22 cellular contexts compared by ENCODE assay signal in genomic region chr10:131832056-131832685, GRCh38.
"Had no signal": no experiment of that assay in that cellular context is flagged by ENCODE, and none has a peak within 500 bp of the region (broad histone marks: within the 10 kb centered on the region; RNA-seq: fewer than 3 reads in every experiment).

No MANE protein-coding gene starts in this region.

- H3K4me1 Mint-ChIP-seq: activated CD4-positive, alpha-beta memory T cell treated with anti-CD3 and anti-CD28 coated beads, Interleukin-2, amount 10 ng/mL, durations not matched to agents 7 days and 5 days; activated CD8-positive, alpha-beta memory T cell treated with anti-CD3 and anti-CD28 coated beads, Interleukin-2, amount 10 ng/mL, durations not matched to agents 7 days and 5 days; activated T-helper 17 cell treated with anti-CD3 and anti-CD28 coated beads, Interleukin-2, amount 50 U/mL, for 72 hours; central memory CD8-positive, alpha-beta T cell; memory B cell; neural progenitor cell; T-cell had no signal

- H3K4me3 Mint-ChIP-seq: activated CD4-positive, alpha-beta memory T cell treated with anti-CD3 and anti-CD28 coated beads, Interleukin-2, amount 10 ng/mL, durations not matched to agents 7 days and 5 days; activated CD8-positive, alpha-beta memory T cell treated with anti-CD3 and anti-CD28 coated beads, Interleukin-2, amount 10 ng/mL, durations not matched to agents 7 days and 5 days; activated T-helper 17 cell treated with anti-CD3 and anti-CD28 coated beads, Interleukin-2, amount 50 U/mL, for 72 hours; central memory CD8-positive, alpha-beta T cell; memory B cell; neural progenitor cell; T-cell had no signal

- H3K36me3 ChIP-seq: ascending aorta, neural progenitor cell, pancreas, transverse colon had no signal

- H3K9me3 Mint-ChIP-seq: activated CD4-positive, alpha-beta memory T cell treated with anti-CD3 and anti-CD28 coated beads, Interleukin-2, amount 10 ng/mL, durations not matched to agents 7 days and 5 days; activated T-helper 17 cell treated with anti-CD3 and anti-CD28 coated beads, Interleukin-2, amount 50 U/mL, for 72 hours; central memory CD8-positive, alpha-beta T cell had no signal

- H3K27ac ChIP-seq: ascending aorta, coronary artery, foreskin keratinocyte, neural progenitor cell, pancreas, SK-N-MC, transverse colon had no signal

- DNase-seq: activated CD4-positive, alpha-beta memory T cell treated with anti-CD3 and anti-CD28 coated beads, Interleukin-2, amount 10 ng/mL, durations not matched to agents 7 days and 5 days; activated CD4-positive, alpha-beta T cell treated with anti-CD3 and anti-CD28 coated beads for 48 hours; activated CD4-positive, CD25-positive, alpha-beta regulatory T cell; activated CD8-positive, alpha-beta memory T cell treated with anti-CD3 and anti-CD28 coated beads, Interleukin-2, amount 10 ng/mL, durations not matched to agents 7 days and 5 days; activated naive CD4-positive, alpha-beta T cell treated with Interleukin-2 at 50 U/mL for 16 hours; foreskin keratinocyte; hypothalamus; stimulated activated CD4-positive, alpha-beta T cell treated with anti-CD3 and anti-CD28 coated beads, Interleukin-2, amount 100 ng/mL, for 24 hours; stimulated activated naive CD8-positive, alpha-beta T cell treated with anti-CD3 and anti-CD28 coated beads, Interleukin-15, Interleukin-2, amounts not matched to agents 100 U/mL and 50 U/mL, for 24 hours; substantia nigra; T-cell; T-helper 9 cell; transverse colon had no signal

- H3K27ac Mint-ChIP-seq: activated CD4-positive, alpha-beta memory T cell treated with anti-CD3 and anti-CD28 coated beads, Interleukin-2, amount 10 ng/mL, durations not matched to agents 7 days and 5 days; activated CD8-positive, alpha-beta memory T cell treated with anti-CD3 and anti-CD28 coated beads, Interleukin-2, amount 10 ng/mL, durations not matched to agents 7 days and 5 days; activated T-helper 17 cell treated with anti-CD3 and anti-CD28 coated beads, Interleukin-2, amount 50 U/mL, for 72 hours; memory B cell; neural progenitor cell; T-cell had no signal

- ATAC-seq: activated CD8-positive, alpha-beta memory T cell treated with anti-CD3 and anti-CD28 coated beads, Interleukin-2, amount 10 ng/mL, durations not matched to agents 7 days and 5 days; activated T-helper 17 cell treated with anti-CD3 and anti-CD28 coated beads, Interleukin-2, amount 50 U/mL, for 72 hours; foreskin keratinocyte; left lobe of liver; pancreas; stimulated activated naive CD8-positive, alpha-beta T cell treated with anti-CD3 and anti-CD28 coated beads, Interleukin-15, Interleukin-2, amounts not matched to agents 100 U/mL and 50 U/mL, for 24 hours; T-cell had no signal

- H3K4me3 ChIP-seq: ascending aorta, coronary artery, neural progenitor cell, pancreas, SK-N-MC, transverse colon had no signal

- H3K36me3 Mint-ChIP-seq: activated CD8-positive, alpha-beta memory T cell treated with anti-CD3 and anti-CD28 coated beads, Interleukin-2, amount 10 ng/mL, durations not matched to agents 7 days and 5 days; memory B cell; neural progenitor cell; T-cell had no signal

- H3K9me3 ChIP-seq: ascending aorta, pancreas, transverse colon had no signal

- H3K27me3 ChIP-seq: ascending aorta, foreskin keratinocyte, neural progenitor cell, pancreas had no signal

- H3K4me1 ChIP-seq: ascending aorta, foreskin keratinocyte, neural progenitor cell, pancreas, transverse colon had no signal

- H3K27me3 Mint-ChIP-seq: activated CD4-positive, alpha-beta memory T cell treated with anti-CD3 and anti-CD28 coated beads, Interleukin-2, amount 10 ng/mL, durations not matched to agents 7 days and 5 days had no signal
